Comparison of ENCODE assay signal across 1 cellular context in genomic region chr5:119070828-119071572, GRCh38.
A peak's percentile ranks its signal among the peaks of the same experiment; 100 is the strongest.
TF ChIP-seq lines count a peak whose summit lies in the region.

Gene DMXL1, plus strand, starts transcription at chr5:119071087. Its CDS starts 483 bp downstream, at chr5:119071570.

TF ChIP-seq in HepG2, 621 proteins besides CTCF, POLR2A, EP300 and RAD21 (continued from another document and continues in another):
- peak; percentile 99 for TF ChIP-seq HMGXB3 (CRISPR knock-in tag; IDR thresholded peaks at IDR 0.05; ENCODE audit: borderline replicate concordance)
- no peak for TF ChIP-seq ZNF615 (CRISPR knock-in tag; IDR thresholded peaks at IDR 0.05; ENCODE audit: borderline replicate concordance)
- 0 out of 2 replicates have a peak, but pooled peaks have one; percentile 40 for TF ChIP-seq PAX8 (CRISPR knock-in tag; IDR thresholded peaks at IDR 0.05; ENCODE audit: borderline replicate concordance)
- TF ChIP-seq ADNP (CRISPR knock-in tag; IDR thresholded peaks at IDR 0.05), result no peak
- no peak for TF ChIP-seq ZKSCAN1 (IDR thresholded peaks at IDR 0.05; ENCODE audit: low read length)
- no peak for TF ChIP-seq JUNB (CRISPR knock-in tag; IDR thresholded peaks at IDR 0.05; ENCODE audit: borderline replicate concordance)
- TF ChIP-seq HMGXB4 (CRISPR knock-in tag; IDR thresholded peaks at IDR 0.05; ENCODE audit: borderline replicate concordance in 1 of 2, low read depth in 1 of 2), result peak; percentile 72 to 80; a peak in 3 of 4 replicates
- no peak for TF ChIP-seq ZNF3 (CRISPR knock-in tag; IDR thresholded peaks at IDR 0.05)
- no peak for TF ChIP-seq ZNF512B (CRISPR knock-in tag; IDR thresholded peaks at IDR 0.05; ENCODE audit: borderline replicate concordance)
- TF ChIP-seq ZNF609 (CRISPR knock-in tag; IDR thresholded peaks at IDR 0.05; ENCODE audit: borderline replicate concordance), result no peak
- peak; percentile 65 for TF ChIP-seq DRAP1 (CRISPR knock-in tag; IDR thresholded peaks at IDR 0.05)
- TF ChIP-seq RBM22 (optimal IDR thresholded peaks at IDR 0.05; ENCODE audit: low read length), result no peak
- TF ChIP-seq KDM1A (CRISPR knock-in tag; IDR thresholded peaks at IDR 0.05), result no peak
- peak; percentile 48; the same call in 1 of the 2 replicates for TF ChIP-seq SALL2 (CRISPR knock-in tag; IDR thresholded peaks at IDR 0.05)
- peak; percentile 57; the same call in 1 of the 2 replicates for TF ChIP-seq ZSCAN5A (CRISPR knock-in tag; IDR thresholded peaks at IDR 0.05; ENCODE audit: borderline replicate concordance)
- no peak; the same call in 1 of the 2 replicates for TF ChIP-seq TSC22D2 (CRISPR knock-in tag; IDR thresholded peaks at IDR 0.05; ENCODE audit: borderline replicate concordance)
- no peak for TF ChIP-seq PCBP2 (optimal IDR thresholded peaks at IDR 0.05; ENCODE audit: low read depth, low read length, poor library complexity, severe bottlenecking)
- peak; percentile 66 for TF ChIP-seq SAP130 (CRISPR knock-in tag; IDR thresholded peaks at IDR 0.05; ENCODE audit: low read depth)
- no peak; the same call in 1 of the 2 replicates for TF ChIP-seq GLI4 (CRISPR knock-in tag; IDR thresholded peaks at IDR 0.05; ENCODE audit: borderline replicate concordance)
- no peak for TF ChIP-seq ETV6 (CRISPR knock-in tag; conservative IDR thresholded peaks at IDR 0.05)
- TF ChIP-seq FOXM1 (CRISPR knock-in tag; IDR thresholded peaks at IDR 0.05), result no peak
- TF ChIP-seq MEF2D (CRISPR knock-in tag; IDR thresholded peaks at IDR 0.05), result no peak; the same call in 1 of the 2 replicates
- TF ChIP-seq ZSCAN22 (CRISPR knock-in tag; IDR thresholded peaks at IDR 0.05), result no peak
- no peak for TF ChIP-seq CCAR2 (optimal IDR thresholded peaks at IDR 0.05; ENCODE audit: low read depth, low read length)
- peak; percentile 30; the same call in 1 of the 2 replicates for TF ChIP-seq ZZZ3 (CRISPR knock-in tag; IDR thresholded peaks at IDR 0.05; ENCODE audit: borderline replicate concordance)
- TF ChIP-seq RBAK (CRISPR knock-in tag; IDR thresholded peaks at IDR 0.05), result no peak
- TF ChIP-seq ZNF567 (CRISPR knock-in tag; IDR thresholded peaks at IDR 0.05; ENCODE audit: borderline replicate concordance), result no peak
- no peak for TF ChIP-seq TCF7 (IDR thresholded peaks at IDR 0.05; ENCODE audit: low read depth)
- TF ChIP-seq ZBTB38 (CRISPR knock-in tag; IDR thresholded peaks at IDR 0.05), result 0 out of 2 replicates have a peak, but pooled peaks have one; percentile 18
- 0 out of 2 replicates have a peak, but pooled peaks have one; percentile 54 for TF ChIP-seq ZNF543 (CRISPR knock-in tag; IDR thresholded peaks at IDR 0.05)
- TF ChIP-seq SNAPC5 (CRISPR knock-in tag; IDR thresholded peaks at IDR 0.05; ENCODE audit: borderline replicate concordance), result no peak
- TF ChIP-seq ZNF460 (CRISPR knock-in tag; IDR thresholded peaks at IDR 0.05; ENCODE audit: borderline replicate concordance), result no peak
- no peak; the same call in 1 of the 2 replicates for TF ChIP-seq ARID5B (CRISPR knock-in tag; IDR thresholded peaks at IDR 0.05)
- TF ChIP-seq TP53 (CRISPR knock-in tag; conservative IDR thresholded peaks at IDR 0.05), result no peak
